ENCODE assay signal across 8 cellular contexts in genomic region chr2:197434541-197435513, GRCh38. TPM values are rescaled to one million over a fixed set of nuclear protein-coding genes. Genes with fewer than 3 reads are reported as not detected.
DNase-seq lines count a peak whose midpoint lies in the region; ATAC-seq, FAIRE-seq and TF ChIP-seq lines count a peak whose summit lies in the region.

A gene with protein sequence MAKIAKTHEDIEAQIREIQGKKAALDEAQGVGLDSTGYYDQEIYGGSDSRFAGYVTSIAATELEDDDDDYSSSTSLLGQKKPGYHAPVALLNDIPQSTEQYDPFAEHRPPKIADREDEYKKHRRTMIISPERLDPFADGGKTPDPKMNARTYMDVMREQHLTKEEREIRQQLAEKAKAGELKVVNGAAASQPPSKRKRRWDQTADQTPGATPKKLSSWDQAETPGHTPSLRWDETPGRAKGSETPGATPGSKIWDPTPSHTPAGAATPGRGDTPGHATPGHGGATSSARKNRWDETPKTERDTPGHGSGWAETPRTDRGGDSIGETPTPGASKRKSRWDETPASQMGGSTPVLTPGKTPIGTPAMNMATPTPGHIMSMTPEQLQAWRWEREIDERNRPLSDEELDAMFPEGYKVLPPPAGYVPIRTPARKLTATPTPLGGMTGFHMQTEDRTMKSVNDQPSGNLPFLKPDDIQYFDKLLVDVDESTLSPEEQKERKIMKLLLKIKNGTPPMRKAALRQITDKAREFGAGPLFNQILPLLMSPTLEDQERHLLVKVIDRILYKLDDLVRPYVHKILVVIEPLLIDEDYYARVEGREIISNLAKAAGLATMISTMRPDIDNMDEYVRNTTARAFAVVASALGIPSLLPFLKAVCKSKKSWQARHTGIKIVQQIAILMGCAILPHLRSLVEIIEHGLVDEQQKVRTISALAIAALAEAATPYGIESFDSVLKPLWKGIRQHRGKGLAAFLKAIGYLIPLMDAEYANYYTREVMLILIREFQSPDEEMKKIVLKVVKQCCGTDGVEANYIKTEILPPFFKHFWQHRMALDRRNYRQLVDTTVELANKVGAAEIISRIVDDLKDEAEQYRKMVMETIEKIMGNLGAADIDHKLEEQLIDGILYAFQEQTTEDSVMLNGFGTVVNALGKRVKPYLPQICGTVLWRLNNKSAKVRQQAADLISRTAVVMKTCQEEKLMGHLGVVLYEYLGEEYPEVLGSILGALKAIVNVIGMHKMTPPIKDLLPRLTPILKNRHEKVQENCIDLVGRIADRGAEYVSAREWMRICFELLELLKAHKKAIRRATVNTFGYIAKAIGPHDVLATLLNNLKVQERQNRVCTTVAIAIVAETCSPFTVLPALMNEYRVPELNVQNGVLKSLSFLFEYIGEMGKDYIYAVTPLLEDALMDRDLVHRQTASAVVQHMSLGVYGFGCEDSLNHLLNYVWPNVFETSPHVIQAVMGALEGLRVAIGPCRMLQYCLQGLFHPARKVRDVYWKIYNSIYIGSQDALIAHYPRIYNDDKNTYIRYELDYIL (minus strand): TSS chr2:197435028. CDS start chr2:197434999, 29 bp downstream.

- no peak for TF ChIP-seq CTCF in AG04449 (IDR thresholded peaks at IDR 0.05; ENCODE audit: insufficient read depth, low read length, missing control alignments)
- TF ChIP-seq CTCF in WI38 (IDR thresholded peaks at IDR 0.05; ENCODE audit: low read depth, low read length) = no peak
- TF ChIP-seq CTCF in bronchial epithelial cell (IDR thresholded peaks at IDR 0.05; ENCODE audit: insufficient read depth, low read length, severe bottlenecking) = no peak

- peaks cover 2 to 16% of the 10 kb centered on the region in 2 donors for H3K4me1 ChIP-seq in small intestine (ENCODE audit: control insufficient read depth in 2 of 2, insufficient read depth in 1 of 2, low read depth in 1 of 2, low read length in 1 of 2)

- CTCF ChIA-PET in AG04449 (lab: Yijun Ruan, JAX) = interaction anchor here (0.8 kb wide), 1 partner anchor 18 kb away, joined by 3 read pairs; the partner anchor contains the start of gene COQ10B

- no peaks in the 10 kb centered on the region for H3K36me3 ChIP-seq in bronchial epithelial cell (ENCODE audit: control insufficient read depth, insufficient read depth, low read length)
- H3K36me3 ChIP-seq in small intestine (ENCODE audit: control insufficient read depth in 2 of 2, insufficient read depth in 2 of 2, low read length in 2 of 2) = no peaks in the 10 kb centered on the region

- 0% methylated on average over 74 of the region's 74 CpGs for WGBS in small intestine, 3 donors

- FAIRE-seq in bronchial epithelial cell (lab: Jason Lieb, UNC) = no peak
- FAIRE-seq in small intestine (lab: Jason Lieb, UNC) = no peak

- peak within 1 kb of the TSS; percentile 99 to 100 for H3K27ac ChIP-seq in small intestine (ENCODE audit: low read depth in 1 of 2, low read length in 1 of 2)

- H3K27me3 ChIP-seq in bronchial epithelial cell (ENCODE audit: control insufficient read depth, insufficient read depth, low read length) (no peaks in the 10 kb centered on the region), small intestine (ENCODE audit: control insufficient read depth in 2 of 2, insufficient read depth in 2 of 2, low read length in 2 of 2) (no peaks in the 10 kb centered on the region)

- POLR2A ChIA-PET in AG04449 (lab: Yijun Ruan, JAX) = interaction anchor here (0.6 to 1.9 kb wide), 9 partner anchors 9 to 1802 kb away, joined by 3 to 25 read pairs (median 4); partner anchors contain the start of genes COQ10B, HSPD1, HSPE1 and MARS2

- ATAC-seq in GM18907 (IDR thresholded peaks at IDR 0.05; ENCODE audit: unreplicated experiment) = peak; percentile 94
- peak; percentile 94 for ATAC-seq in HG03159 (IDR thresholded peaks at IDR 0.05; ENCODE audit: unreplicated experiment)

- peak; percentile 89 for DNase-seq in AG04449 (ENCODE audit: low read depth, low spot score)
- DNase-seq in NCI-H2227 treated with DMSO at 0.1 percent for 48 hours (lab: John Stamatoyannopoulos, UW) = peak; percentile 98
- peak; percentile 97 for DNase-seq in bronchial epithelial cell (ENCODE audit: low read depth)
- peak; percentile 96 for DNase-seq in iPS-NIHi11 (ENCODE audit: low spot score)
- peak; percentile 99 for DNase-seq in small intestine

- H3K4me3 ChIP-seq in AG04449 (ENCODE audit: low read depth, low read length) = peak within 1 kb of the TSS; percentile 93
- H3K4me3 ChIP-seq in WI38 (ENCODE audit: low read depth, low read length) = peak within 1 kb of the TSS; percentile 86
- H3K4me3 ChIP-seq in bronchial epithelial cell (ENCODE audit: low read depth, low read length) = peak within 1 kb of the TSS; percentile 77
- peak within 1 kb of the TSS; percentile 75 to 92 for H3K4me3 ChIP-seq in small intestine (ENCODE audit: low read depth in 1 of 2, low read length in 2 of 2)

- H3K9me3 ChIP-seq in small intestine (ENCODE audit: control insufficient read depth, low read depth) = no peaks in the 10 kb centered on the region

RNA-seq across cellular contexts. Expression of the gene that starts here (rescaled TPM):
- 115 and 141 TPM in 2 replicates for total RNA-seq in bronchial epithelial cell
- polyA plus RNA-seq in small intestine = 100 to 1,000 TPM; 108 to 215 (median 136) TPM

Comparison
In these comparisons a context has a peak if more than half of its experiments do, and no peak if none do; other contexts are left out.
1. Peak in every context shown above with its lines: DNase-seq, ATAC-seq, H3K4me3 ChIP-seq and H3K27ac ChIP-seq.